ENCODE assay signal across 10 cellular contexts in the genomic region with DNA sequence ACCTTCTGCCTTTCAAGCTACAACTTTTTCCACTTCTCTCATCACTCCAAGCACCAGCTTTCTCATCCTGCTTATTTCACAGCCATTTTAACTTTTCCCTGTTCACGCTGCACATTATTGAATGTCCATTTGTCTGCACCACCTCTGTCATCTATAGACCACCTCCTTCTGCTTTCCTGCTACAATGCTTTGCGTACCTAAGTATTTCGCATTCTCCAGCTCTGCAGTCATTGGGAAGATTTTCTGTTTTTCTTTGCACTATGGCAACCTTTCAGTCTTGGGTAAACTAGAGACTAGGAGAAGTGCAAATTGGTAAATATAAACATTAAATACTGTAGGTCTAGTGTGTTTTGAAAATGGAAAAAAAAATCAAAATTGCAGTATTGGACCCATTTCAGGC. TPM values are rescaled to one million over a fixed set of nuclear protein-coding genes. Genes with fewer than 3 reads are reported as not detected.
A peak's percentile ranks its signal among the peaks of the same experiment; 100 is the strongest.
DNase-seq lines count a peak whose midpoint lies in the region; ATAC-seq and TF ChIP-seq lines count a peak whose summit lies in the region.
"Had no signal": no experiment of that assay in that cellular context is flagged by ENCODE, and none has a peak within 500 bp of the region (broad histone marks: within the 10 kb centered on the region; RNA-seq: fewer than 3 reads in every experiment).

No MANE protein-coding gene starts in this region.

- no peak for TF ChIP-seq EP300 in ovary (IDR thresholded peaks at IDR 0.05)

- no peak for TF ChIP-seq CTCF in CD4-positive, alpha-beta T cell (IDR thresholded peaks at IDR 0.05)
- no peak for TF ChIP-seq CTCF in endothelial cell (IDR thresholded peaks at IDR 0.05; ENCODE audit: unreplicated experiment)
- no peak for TF ChIP-seq CTCF in ovary (IDR thresholded peaks at IDR 0.05)

- no peaks in the 10 kb centered on the region for H3K27me3 ChIP-seq in CD4-positive, alpha-beta T cell (ENCODE audit: control insufficient read depth, insufficient read depth, low read length)
- no peaks in the 10 kb centered on the region for H3K27me3 ChIP-seq in ovary

- H3K4me3 ChIP-seq in ovary = peak overlapping the region; percentile 56

- POLR2A ChIA-PET in CD4-positive, alpha-beta T cell (lab: Charles Lee) = interaction anchor here (1.7 kb wide), 1 partner anchor 144 kb away, joined by 6 read pairs; no protein-coding TSS in a partner anchor

- peaks cover 31% of the 10 kb centered on the region for H3K36me3 Mint-ChIP-seq in CD4-positive, alpha-beta T cell (ENCODE audit: low read depth)
- no peaks in the 10 kb centered on the region for H3K36me3 Mint-ChIP-seq in endothelial cell (ENCODE audit: low read depth, unreplicated experiment)

- CTCF ChIA-PET in CD4-positive, alpha-beta T cell (lab: Charles Lee) = interaction anchor here (0.6 to 0.9 kb wide), 3 partner anchors 11 to 176 kb away, joined by 3 to 5 read pairs (median 4); no protein-coding TSS in a partner anchor

- peaks cover 4% of the 10 kb centered on the region for H3K27me3 Mint-ChIP-seq in CD4-positive, alpha-beta T cell
- H3K27me3 Mint-ChIP-seq in endothelial cell (ENCODE audit: unreplicated experiment) = peaks cover 4% of the 10 kb centered on the region

- no peaks in the 10 kb centered on the region for H3K9me3 ChIP-seq in CD4-positive, alpha-beta T cell (ENCODE audit: control insufficient read depth, low read length)
- H3K9me3 ChIP-seq in ovary = no peaks in the 10 kb centered on the region

- H3K9me3 Mint-ChIP-seq in CD4-positive, alpha-beta T cell = no peaks in the 10 kb centered on the region
- H3K9me3 Mint-ChIP-seq in endothelial cell (ENCODE audit: unreplicated experiment) = no peaks in the 10 kb centered on the region

- intact Hi-C loops in CD4-positive, alpha-beta T cell (cut with DNase I, micrococcal nuclease) = loop anchor here (2.0 to 10.0 kb wide), 5 partner anchors 129 to 427 kb away; partner anchors contain the start of genes C1orf50 (in 1 of the 2), FOXJ3 (in 1 of the 2), P3H1 (in 1 of the 2) and PPIH (in 1 of the 2)
- intact Hi-C loops in ovary (cut with DNase I) = no loop called here

- no peaks in the 10 kb centered on the region for H3K36me3 ChIP-seq in ovary

- H3K27ac ChIP-seq in CD4-positive, alpha-beta T cell (ENCODE audit: low read depth, low read length) = no peak overlapping the region
- H3K27ac ChIP-seq in ovary = no peak overlapping the region

- no peak for TF ChIP-seq POLR2A in ovary (IDR thresholded peaks at IDR 0.05)

- no peak for ATAC-seq in CD4-positive, alpha-beta T cell (ENCODE audit: poor library complexity)
- no peak for ATAC-seq in HG02623 (IDR thresholded peaks at IDR 0.05; ENCODE audit: unreplicated experiment)

- peaks cover 5% of the 10 kb centered on the region for H3K4me1 ChIP-seq in ovary (ENCODE audit: insufficient read depth)

- WGBS in ovary, 3 donors = 68 to 80% (median 69%) methylated on average over 3 of the region's 3 CpGs

- DNase-seq in CD4-positive, alpha-beta T cell = no peak
- DNase-seq in NCI-H748 (lab: John Stamatoyannopoulos, UW; ENCODE audit: unreplicated experiment) (peak; percentile 93), endothelial cell (ENCODE audit: low spot score) (no peak), ovary (no peak), NCI-H1048 (lab: John Stamatoyannopoulos, UW) (no peak), NK-92 (lab: John Stamatoyannopoulos, UW; ENCODE audit: unreplicated experiment) (no peak), hepatic stellate cell (ENCODE audit: low spot score) (no peak)
- DNase-seq: activated CD4-positive, alpha-beta T cell treated with anti-CD3 and anti-CD28 coated beads, Interleukin-2, amount 50 U/mL, for 4 hours; KG1 had no signal

- peaks cover 45% of the 10 kb centered on the region for H3K4me1 Mint-ChIP-seq in CD4-positive, alpha-beta T cell (ENCODE audit: low read depth)
- peaks cover 16% of the 10 kb centered on the region for H3K4me1 Mint-ChIP-seq in endothelial cell (ENCODE audit: unreplicated experiment)

- peak overlapping the region; percentile 86 for H3K27ac Mint-ChIP-seq in CD4-positive, alpha-beta T cell
- peak overlapping the region; percentile 93 for H3K27ac Mint-ChIP-seq in endothelial cell (ENCODE audit: unreplicated experiment)

- H3K4me3 Mint-ChIP-seq in CD4-positive, alpha-beta T cell = peak overlapping the region; percentile 87
- peak overlapping the region; percentile 93 for H3K4me3 Mint-ChIP-seq in endothelial cell (ENCODE audit: unreplicated experiment)

RNA-seq across cellular contexts. Expression of gene CCDC30, which starts 0.8 kb away (rescaled TPM):
- total RNA-seq in CD4-positive, alpha-beta T cell = 1 to 10 TPM; 1.2 to 1.3 TPM
- total RNA-seq in endothelial cell (ENCODE audit: unreplicated experiment) (3.4 TPM), ovary (10 to 100 TPM in 1 of 7 donors, 1 to 10 TPM in 6; 5.2 to 11.7 (median 7.2) TPM)
- 1 to 10 TPM; 3.8 to 4.3 TPM for polyA plus RNA-seq in ovary

RNA-seq across cellular contexts. Expression of gene PPCS, which starts 7.6 kb away (rescaled TPM):
- 10 to 100 TPM; 39.7 to 40.4 TPM for total RNA-seq in CD4-positive, alpha-beta T cell
- 32.2 TPM for total RNA-seq in endothelial cell (ENCODE audit: unreplicated experiment)
- 10 to 100 TPM; 33.3 to 59.1 (median 50.6) TPM for total RNA-seq in ovary
- polyA plus RNA-seq in ovary = 10 to 100 TPM; 65.9 to 89.0 TPM

RNA-seq across cellular contexts. Expression of gene ZMYND12, which starts 8.1 kb away (rescaled TPM):
- under 1 TPM; 0.58 to 0.70 TPM for total RNA-seq in CD4-positive, alpha-beta T cell
- total RNA-seq in endothelial cell (ENCODE audit: unreplicated experiment) = 1.1 TPM
- total RNA-seq in ovary = 10 to 100 TPM in 1 of 7 donors, 1 to 10 TPM in 5, under 1 TPM in 1; 0.72 to 11.5 (median 2.3) TPM
- polyA plus RNA-seq in ovary = 1 to 10 TPM; 3.7 to 4.8 TPM

Comparison
In these comparisons a context has a peak if more than half of its experiments do, and no peak if none do; other contexts are left out.
1. intact Hi-C loops: an anchor here in CD4-positive, alpha-beta T cell (2.0 to 10.0 kb wide); none called in ovary.